18 cellular contexts compared by ENCODE assay signal in the genomic region with DNA sequence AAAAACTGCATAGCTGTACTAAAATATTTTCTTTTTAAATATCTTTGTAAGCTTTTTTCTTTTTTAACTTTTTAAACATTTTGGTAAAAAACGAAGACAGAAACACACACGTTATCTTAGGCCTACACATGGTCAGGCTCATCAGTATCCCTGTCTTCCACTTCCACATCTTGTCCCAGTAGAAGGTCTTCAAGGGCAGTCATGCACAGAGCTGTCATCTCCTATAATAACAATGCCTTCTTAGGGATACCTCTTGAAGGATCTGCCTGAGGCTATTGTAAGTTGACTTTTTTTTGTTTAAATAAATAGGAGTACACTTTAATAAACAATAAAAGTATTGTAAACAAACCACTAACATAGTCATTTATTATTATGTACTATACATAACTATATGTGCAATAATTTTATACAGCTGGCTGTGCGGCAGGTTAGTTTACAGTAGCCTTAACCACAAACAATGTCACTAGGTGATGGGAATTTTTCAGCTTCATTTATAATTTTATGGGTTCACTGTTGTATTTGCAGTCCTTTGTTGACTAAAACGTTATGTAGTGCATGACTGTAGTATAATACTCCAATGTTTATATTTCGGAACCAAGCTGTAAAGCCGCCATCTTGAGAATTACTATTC.
"Had no signal": no experiment of that assay in that cellular context is flagged by ENCODE, and none has a peak within 500 bp of the region (broad histone marks: within the 10 kb centered on the region; RNA-seq: fewer than 3 reads in every experiment).

No MANE protein-coding gene starts in this region.

- H3K27me3 Mint-ChIP-seq: activated B cell treated with CpG ODN at 0.5 μM for 24 hours; activated naive CD8-positive, alpha-beta T cell treated with anti-CD3 and anti-CD28 coated beads, Interleukin-2, amount 10 ng/mL, durations not matched to agents 7 days and 5 days; dendritic cell treated with granulocyte-macrophage colony-stimulating factor and Interleukin-4, amounts not matched to agents 40 ng/mL and 50 ng/mL, for 4 days; naive B cell had no signal

- H3K27me3 ChIP-seq: pancreas, uterus had no signal

- H3K4me3 Mint-ChIP-seq: activated B cell treated with CpG ODN at 0.5 μM for 24 hours; activated CD8-positive, alpha-beta T cell treated with anti-CD3 and anti-CD28 coated beads, Interleukin-2, amount 10 ng/mL, durations not matched to agents 7 days and 5 days; activated naive CD8-positive, alpha-beta T cell treated with anti-CD3 and anti-CD28 coated beads, Interleukin-2, amount 10 ng/mL, durations not matched to agents 7 days and 5 days; dendritic cell treated with granulocyte-macrophage colony-stimulating factor and Interleukin-4, amounts not matched to agents 40 ng/mL and 50 ng/mL, for 4 days; naive B cell; stimulated activated effector memory CD8-positive, alpha-beta T cell treated with anti-CD3 and anti-CD28 coated beads, Interleukin-12 subunit alpha, Interleukin-12 subunit beta, amount 100 ng/mL, for 72 hours; T-helper 1 cell treated with Interleukin-12 subunit alpha and Interleukin-12 subunit beta and Interleukin-4 antibody, amounts not matched to agents 30 μg/mL and 1 μg/mL, for 36 hours had no signal

- H3K4me3 ChIP-seq: lung, pancreas, uterus had no signal

- H3K9me3 Mint-ChIP-seq: activated B cell treated with CpG ODN at 0.5 μM for 24 hours; activated naive CD8-positive, alpha-beta T cell treated with anti-CD3 and anti-CD28 coated beads, Interleukin-2, amount 10 ng/mL, durations not matched to agents 7 days and 5 days; activated T-cell treated with anti-CD3 and anti-CD28 coated beads, Interleukin-2, amount 50 U/mL, for 72 hours; dendritic cell treated with granulocyte-macrophage colony-stimulating factor and Interleukin-4, amounts not matched to agents 40 ng/mL and 50 ng/mL, for 4 days; naive B cell; stimulated activated effector memory CD8-positive, alpha-beta T cell treated with anti-CD3 and anti-CD28 coated beads, Interleukin-12 subunit alpha, Interleukin-12 subunit beta, amount 100 ng/mL, for 72 hours; T-helper 1 cell treated with Interleukin-12 subunit alpha and Interleukin-12 subunit beta and Interleukin-4 antibody, amounts not matched to agents 30 μg/mL and 1 μg/mL, for 36 hours had no signal

- DNase-seq: activated B cell treated with CpG ODN at 0.5 μM for 24 hours; activated CD4-positive, alpha-beta T cell treated with anti-CD3 and anti-CD28 coated beads for 48 hours; activated CD8-positive, alpha-beta memory T cell treated with anti-CD3 and anti-CD28 coated beads, Interleukin-2, amount 50 U/mL, for 4 hours; activated CD8-positive, alpha-beta T cell treated with anti-CD3 and anti-CD28 coated beads, Interleukin-2, amount 10 ng/mL, durations not matched to agents 7 days and 5 days; activated gamma-delta T cell; activated naive CD8-positive, alpha-beta T cell treated with anti-CD3 and anti-CD28 coated beads, Interleukin-2, amount 10 ng/mL, durations not matched to agents 7 days and 5 days; activated T-cell treated with anti-CD3 and anti-CD28 coated beads, Interleukin-2, amount 50 U/mL, for 72 hours; anterior cingulate cortex; cerebellar nuclear complex; naive B cell; pancreas; stimulated activated CD4-positive, alpha-beta T cell treated with anti-CD3 and anti-CD28 coated beads, Interleukin-12 subunit alpha, Interleukin-12 subunit beta, amount 100 ng/mL, for 4 hours; stimulated activated CD4-positive, alpha-beta T cell treated with anti-CD3 and anti-CD28 coated beads, Interleukin-2, amount 100 ng/mL, for 24 hours; uterus had no signal

- H3K9me3 ChIP-seq: pancreas, uterus had no signal

- H3K27ac Mint-ChIP-seq: activated CD8-positive, alpha-beta T cell treated with anti-CD3 and anti-CD28 coated beads, Interleukin-2, amount 10 ng/mL, durations not matched to agents 7 days and 5 days; activated T-cell treated with anti-CD3 and anti-CD28 coated beads, Interleukin-2, amount 50 U/mL, for 72 hours; dendritic cell treated with granulocyte-macrophage colony-stimulating factor and Interleukin-4, amounts not matched to agents 40 ng/mL and 50 ng/mL, for 4 days had no signal

- H3K27ac ChIP-seq: pancreas, uterus had no signal

- H3K36me3 ChIP-seq: pancreas, uterus had no signal
